ENCODE assay signal across 25 cellular contexts in genomic region chr9:91082709-91083108, GRCh38.
DNase-seq lines count a peak whose midpoint lies in the region; ATAC-seq, FAIRE-seq and TF ChIP-seq lines count a peak whose summit lies in the region.
"Had no signal": no experiment of that assay in that cellular context is flagged by ENCODE, and none has a peak within 500 bp of the region (broad histone marks: within the 10 kb centered on the region; RNA-seq: fewer than 3 reads in every experiment).

No MANE protein-coding gene starts in this region.

- H3K79me2 ChIP-seq in astrocyte (ENCODE audit: insufficient read depth, low read length), result no peaks in the 10 kb centered on the region

- H3K27me3 Mint-ChIP-seq in activated CD4-positive, alpha-beta memory T cell treated with anti-CD3 and anti-CD28 coated beads for 36 hours, result peaks cover 2% of the 10 kb centered on the region
- peaks cover 1% of the 10 kb centered on the region for H3K27me3 Mint-ChIP-seq in activated CD4-positive, alpha-beta memory T cell treated with anti-CD3 and anti-CD28 coated beads, Interleukin-2, amount 10 ng/mL, durations not matched to agents 7 days and 5 days
- H3K27me3 Mint-ChIP-seq in astrocyte (ENCODE audit: low read depth, unreplicated experiment), result peaks cover 4% of the 10 kb centered on the region

- H3K27me3 ChIP-seq in astrocyte (ENCODE audit: insufficient read depth, low read length), result no peaks in the 10 kb centered on the region
- H3K27me3 ChIP-seq: BLaER1 treated with 17β-estradiol and CSF1 and Interleukin-3, amounts not matched to agents 10 nM and 100 nM; Peyer's patch had no signal

- H3K4me2 ChIP-seq in astrocyte (ENCODE audit: low read length), result no peak overlapping the region
- H3K4me2 ChIP-seq: BLaER1 treated with 17β-estradiol and CSF1 and Interleukin-3, amounts not matched to agents 10 nM and 100 nM had no signal

- no peaks in the 10 kb centered on the region for H3K9me3 ChIP-seq in astrocyte (ENCODE audit: insufficient read depth, low read depth, low read length)
- H3K9me3 ChIP-seq: Peyer's patch had no signal

- peaks cover 24% of the 10 kb centered on the region for H3K4me1 Mint-ChIP-seq in activated CD4-positive, alpha-beta memory T cell treated with anti-CD3 and anti-CD28 coated beads for 36 hours (ENCODE audit: low read depth)
- H3K4me1 Mint-ChIP-seq in activated CD4-positive, alpha-beta memory T cell treated with anti-CD3 and anti-CD28 coated beads, Interleukin-2, amount 10 ng/mL, durations not matched to agents 7 days and 5 days, result peaks cover 31% of the 10 kb centered on the region
- H3K4me1 Mint-ChIP-seq in astrocyte (ENCODE audit: low read depth, unreplicated experiment), result no peaks in the 10 kb centered on the region
- H3K4me1 Mint-ChIP-seq: CD4-positive, alpha-beta memory T cell had no signal

- ATAC-seq in activated naive CD4-positive, alpha-beta T cell treated with anti-CD3 and anti-CD28 coated beads, Interleukin-2, amount 50 U/mL, for 72 hours, result no peak
- ATAC-seq: HepG2, K562 had no signal

- POLR2A ChIA-PET in activated CD4-positive, alpha-beta memory T cell treated with anti-CD3 and anti-CD28 coated beads for 36 hours (lab: Charles Lee), result no interaction called here
- POLR2A ChIA-PET in activated CD4-positive, alpha-beta memory T cell treated with anti-CD3 and anti-CD28 coated beads, Interleukin-2, amount 10 ng/mL, durations not matched to agents 7 days and 5 days (lab: Charles Lee), result interaction anchor here (1.2 kb wide), 1 partner anchor 68 kb away, joined by 3 read pairs; no protein-coding TSS in a partner anchor

- H3K36me3 ChIP-seq in astrocyte (ENCODE audit: insufficient read depth, low read length), result no peaks in the 10 kb centered on the region
- H3K36me3 ChIP-seq: BLaER1 treated with 17β-estradiol and CSF1 and Interleukin-3, amounts not matched to agents 10 nM and 100 nM; Peyer's patch had no signal

- no peak overlapping the region for H3K27ac ChIP-seq in astrocyte (ENCODE audit: low read depth, low read length)
- H3K27ac ChIP-seq: BLaER1 treated with 17β-estradiol and CSF1 and Interleukin-3, amounts not matched to agents 10 nM and 100 nM; Peyer's patch; SK-N-MC had no signal

- intact Hi-C loops in activated CD4-positive, alpha-beta memory T cell treated with anti-CD3 and anti-CD28 coated beads for 36 hours (cut with micrococcal nuclease), result no loop called here

- H3K4me3 ChIP-seq in astrocyte (ENCODE audit: insufficient read depth, low read depth, low read length), result no peak overlapping the region
- H3K4me3 ChIP-seq: BLaER1 treated with 17β-estradiol and CSF1 and Interleukin-3, amounts not matched to agents 10 nM and 100 nM; K562; Peyer's patch; SK-N-MC had no signal

- H2AFZ ChIP-seq in astrocyte (ENCODE audit: low read depth, low read length), result no peak overlapping the region

- no peak overlapping the region for H3K4me3 Mint-ChIP-seq in activated CD4-positive, alpha-beta memory T cell treated with anti-CD3 and anti-CD28 coated beads for 36 hours
- no peak overlapping the region for H3K4me3 Mint-ChIP-seq in activated CD4-positive, alpha-beta memory T cell treated with anti-CD3 and anti-CD28 coated beads, Interleukin-2, amount 10 ng/mL, durations not matched to agents 7 days and 5 days
- peak overlapping the region; percentile 55 for H3K4me3 Mint-ChIP-seq in astrocyte (ENCODE audit: unreplicated experiment)
- H3K4me3 Mint-ChIP-seq: CD4-positive, alpha-beta memory T cell had no signal

- no peaks in the 10 kb centered on the region for H4K20me1 ChIP-seq in astrocyte (ENCODE audit: insufficient read depth, low read length)
- H4K20me1 ChIP-seq: BLaER1 treated with 17β-estradiol and CSF1 and Interleukin-3, amounts not matched to agents 10 nM and 100 nM had no signal

- no peaks in the 10 kb centered on the region for H3K36me3 Mint-ChIP-seq in activated CD4-positive, alpha-beta memory T cell treated with anti-CD3 and anti-CD28 coated beads for 36 hours
- peaks cover 81% of the 10 kb centered on the region for H3K36me3 Mint-ChIP-seq in activated CD4-positive, alpha-beta memory T cell treated with anti-CD3 and anti-CD28 coated beads, Interleukin-2, amount 10 ng/mL, durations not matched to agents 7 days and 5 days (ENCODE audit: low read depth)
- H3K36me3 Mint-ChIP-seq in astrocyte (ENCODE audit: low read depth, unreplicated experiment), result no peaks in the 10 kb centered on the region
- H3K36me3 Mint-ChIP-seq in activated naive CD4-positive, alpha-beta T cell treated with anti-CD3 and anti-CD28 coated beads, Interleukin-2, amount 50 U/mL, for 72 hours, result peaks cover 4 to 11% of the 10 kb centered on the region in 2 donors
- H3K36me3 Mint-ChIP-seq: CD4-positive, alpha-beta memory T cell had no signal

- peak overlapping the region; percentile 1 for H3K27ac Mint-ChIP-seq in activated CD4-positive, alpha-beta memory T cell treated with anti-CD3 and anti-CD28 coated beads for 36 hours
- H3K27ac Mint-ChIP-seq in activated CD4-positive, alpha-beta memory T cell treated with anti-CD3 and anti-CD28 coated beads, Interleukin-2, amount 10 ng/mL, durations not matched to agents 7 days and 5 days, result no peak overlapping the region
- no peak overlapping the region for H3K27ac Mint-ChIP-seq in astrocyte (ENCODE audit: unreplicated experiment)
- H3K27ac Mint-ChIP-seq in activated naive CD4-positive, alpha-beta T cell treated with anti-CD3 and anti-CD28 coated beads, Interleukin-2, amount 50 U/mL, for 72 hours, result no peak overlapping the region
- H3K27ac Mint-ChIP-seq: CD4-positive, alpha-beta memory T cell had no signal

- DNase-seq in activated CD4-positive, alpha-beta memory T cell treated with anti-CD3 and anti-CD28 coated beads for 36 hours, result no peak
- no peak for DNase-seq in activated CD4-positive, alpha-beta memory T cell treated with anti-CD3 and anti-CD28 coated beads, Interleukin-2, amount 10 ng/mL, durations not matched to agents 7 days and 5 days
- DNase-seq in NCI-H187 treated with DMSO at 0.1 percent for 48 hours (lab: John Stamatoyannopoulos, UW) (peak; percentile 76), astrocyte (ENCODE audit: low read depth) (no peak), DMS53 treated with DMSO at 0.1 percent for 48 hours (lab: John Stamatoyannopoulos, UW; ENCODE audit: unreplicated experiment) (no peak), NCI-H2196 treated with DMSO at 0.1 percent for 48 hours (lab: John Stamatoyannopoulos, UW; ENCODE audit: unreplicated experiment) (no peak)
- DNase-seq in activated naive CD4-positive, alpha-beta T cell treated with anti-CD3 and anti-CD28 coated beads, Interleukin-2, amount 50 U/mL, for 72 hours (ENCODE audit: low spot score in 2 of 2), result no peak
- DNase-seq: AML-193; CD4-positive, alpha-beta memory T cell; COR-L47; DMS53; H7; Kasumi-1; NCI-H446; NCI-H524 treated with DMSO at 0.1 percent for 48 hours; NCI-H774; OCI-M1; Peyer's patch; SHP77 treated with DMSO at 0.1 percent for 48 hours had no signal

- FAIRE-seq in astrocyte (lab: Jason Lieb, UNC), result no peak
- FAIRE-seq: A204.1, GM12892, HepG2, K562 had no signal

- H3K9ac ChIP-seq in astrocyte (ENCODE audit: low read length), result no peak overlapping the region
- H3K9ac ChIP-seq: BLaER1 treated with 17β-estradiol and CSF1 and Interleukin-3, amounts not matched to agents 10 nM and 100 nM had no signal

- CTCF ChIA-PET in activated CD4-positive, alpha-beta memory T cell treated with anti-CD3 and anti-CD28 coated beads for 36 hours (lab: Charles Lee), result no interaction called here
- CTCF ChIA-PET in activated CD4-positive, alpha-beta memory T cell treated with anti-CD3 and anti-CD28 coated beads, Interleukin-2, amount 10 ng/mL, durations not matched to agents 7 days and 5 days (lab: Charles Lee), result no interaction called here

- TF ChIP-seq CTCF in astrocyte (IDR thresholded peaks at IDR 0.05; ENCODE audit: insufficient read depth, low read depth, low read length), result no peak

- H3K4me1 ChIP-seq in astrocyte (ENCODE audit: insufficient read depth, low read length), result no peaks in the 10 kb centered on the region
- H3K4me1 ChIP-seq: Peyer's patch had no signal

- no peaks in the 10 kb centered on the region for H3K9me3 Mint-ChIP-seq in activated CD4-positive, alpha-beta memory T cell treated with anti-CD3 and anti-CD28 coated beads for 36 hours
- H3K9me3 Mint-ChIP-seq in activated CD4-positive, alpha-beta memory T cell treated with anti-CD3 and anti-CD28 coated beads, Interleukin-2, amount 10 ng/mL, durations not matched to agents 7 days and 5 days, result peaks cover 7% of the 10 kb centered on the region
- H3K9me3 Mint-ChIP-seq in astrocyte (ENCODE audit: unreplicated experiment), result no peaks in the 10 kb centered on the region
- peaks cover 6 to 18% of the 10 kb centered on the region in 2 donors for H3K9me3 Mint-ChIP-seq in activated naive CD4-positive, alpha-beta T cell treated with anti-CD3 and anti-CD28 coated beads, Interleukin-2, amount 50 U/mL, for 72 hours
- H3K9me3 Mint-ChIP-seq: CD4-positive, alpha-beta memory T cell had no signal
